In the genomic region with DNA sequence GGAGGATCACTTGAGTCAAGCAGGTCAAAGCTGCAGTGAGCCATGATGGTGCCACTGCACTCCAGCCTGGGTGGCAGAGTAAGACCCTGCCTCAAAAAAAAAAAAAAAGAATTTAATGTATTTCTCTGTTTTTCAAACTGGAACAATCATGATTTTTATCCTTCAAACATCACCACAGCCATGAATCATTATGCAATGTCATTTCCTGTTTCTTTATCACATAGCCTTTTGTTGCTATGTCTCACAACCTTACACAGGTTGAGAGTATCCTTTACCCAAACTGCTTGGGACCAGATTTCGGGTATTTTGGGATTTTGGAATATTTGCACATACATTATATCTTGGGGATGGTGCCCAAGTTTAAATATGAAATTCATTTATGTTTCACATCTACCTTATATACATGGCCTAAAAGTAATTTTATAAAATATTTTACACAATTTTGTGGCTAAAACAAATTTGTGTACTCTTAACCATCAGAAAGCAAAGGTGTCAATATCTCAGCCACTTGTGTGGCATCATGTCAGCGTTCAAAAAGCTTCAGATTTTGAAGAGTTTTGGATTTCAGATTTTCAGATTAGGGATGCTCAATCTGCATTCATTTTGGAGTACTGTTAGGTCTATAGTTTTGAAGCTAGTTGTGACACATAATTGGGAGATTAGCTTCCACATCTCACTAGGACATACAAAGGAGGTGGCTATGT, we compare ENCODE assay signal across 1 cellular context.
TF ChIP-seq lines count a peak whose summit lies in the region.

No MANE protein-coding gene starts in this region.

TF ChIP-seq in HepG2, 621 proteins besides CTCF, POLR2A, EP300 and RAD21:
- TF ChIP-seq RFXANK (CRISPR knock-in tag; IDR thresholded peaks at IDR 0.05) (no peak), CEBPB (IDR thresholded peaks at IDR 0.05; ENCODE audit: borderline replicate concordance, low read depth, low read length) (peak; percentile 14; the same call in 1 of the 2 replicates)
TF ChIP-seq in HepG2: peak in this region for 1.
